Comparison of ENCODE assay signal across 8 cellular contexts in genomic region chr16:68083861-68084503, GRCh38. TPM values are rescaled to one million over a fixed set of nuclear protein-coding genes. Genes with fewer than 3 reads are reported as not detected.
DNase-seq lines count a peak whose midpoint lies in the region; ATAC-seq and TF ChIP-seq lines count a peak whose summit lies in the region.

No MANE protein-coding gene starts in this region.

- H3K27me3 Mint-ChIP-seq in CD8-positive, alpha-beta memory T cell: no peaks in the 10 kb centered on the region
- no peaks in the 10 kb centered on the region for H3K27me3 Mint-ChIP-seq in chondrocyte (ENCODE audit: low read depth)

- ATAC-seq in GM21447 (IDR thresholded peaks at IDR 0.05; ENCODE audit: unreplicated experiment) (no peak), GM18519 (IDR thresholded peaks at IDR 0.05; ENCODE audit: low FRiP score, unreplicated experiment) (no peak)

- no peaks in the 10 kb centered on the region for H3K9me3 Mint-ChIP-seq in CD8-positive, alpha-beta memory T cell
- H3K9me3 Mint-ChIP-seq in chondrocyte (ENCODE audit: low read depth): no peaks in the 10 kb centered on the region

- CTCF ChIA-PET in CD8-positive, alpha-beta memory T cell (lab: Charles Lee): interaction anchor here (1.1 to 6.3 kb wide), 14 partner anchors 10 to 269 kb away, joined by 3 to 111 read pairs (median 6); partner anchors contain the start of gene ESRP2

- POLR2A ChIA-PET in CD8-positive, alpha-beta memory T cell (lab: Charles Lee): interaction anchor here (0.7 to 2.8 kb wide), 7 partner anchors 9 to 161 kb away, joined by 3 to 31 read pairs (median 11); partner anchors contain the start of genes PLA2G15 and PSMB10

- H3K9me3 ChIP-seq in CD8-positive, alpha-beta memory T cell (ENCODE audit: low read length): no peaks in the 10 kb centered on the region
- H3K9me3 ChIP-seq in mononuclear cell (ENCODE audit: low read depth, low read length): no peaks in the 10 kb centered on the region

- peak overlapping the region; percentile 86 to 95 (median 90) for H3K27ac Mint-ChIP-seq in CD8-positive, alpha-beta memory T cell
- H3K27ac Mint-ChIP-seq in chondrocyte (ENCODE audit: unreplicated experiment): peak overlapping the region; percentile 91

- DNase-seq in CD8-positive, alpha-beta memory T cell: no peak
- DNase-seq in chondrocyte (ENCODE audit: low spot score): no peak
- no peak for DNase-seq in SHP77 treated with DMSO at 0.1 percent for 48 hours (lab: John Stamatoyannopoulos, UW)
- no peak for DNase-seq in posterior cingulate gyrus

- intact Hi-C loops in posterior cingulate gyrus (cut with DNase I): loop anchor here (10.0 kb wide), 1 partner anchor 231 kb away; the partner anchor contains the start of genes PRMT7 and SLC7A6OS

- peaks cover 74% of the 10 kb centered on the region for H3K4me1 ChIP-seq in CD8-positive, alpha-beta memory T cell (ENCODE audit: insufficient read depth, low read length)
- peaks cover 49% of the 10 kb centered on the region for H3K4me1 ChIP-seq in KMS-11 (ENCODE audit: low read depth, poor library complexity, severe bottlenecking)
- H3K4me1 ChIP-seq in mononuclear cell (ENCODE audit: insufficient read depth, low read length): peaks cover 74% of the 10 kb centered on the region

- H3K4me3 Mint-ChIP-seq in CD8-positive, alpha-beta memory T cell: peak overlapping the region; percentile 85 to 93 (median 89)
- H3K4me3 Mint-ChIP-seq in chondrocyte (ENCODE audit: unreplicated experiment): peak overlapping the region; percentile 74

- peak overlapping the region; percentile 79 for H3K27ac ChIP-seq in CD8-positive, alpha-beta memory T cell (ENCODE audit: low read depth, low read length)
- H3K27ac ChIP-seq in KMS-11: peak overlapping the region; percentile 88

- H3K9ac ChIP-seq in KMS-11: peak overlapping the region; percentile 89

- TF ChIP-seq CTCF in KMS-11 (conservative IDR thresholded peaks at IDR 0.05; ENCODE audit: low read depth, low read length): no peak
- TF ChIP-seq CTCF in chondrocyte (IDR thresholded peaks at IDR 0.05): no peak

- H3K27me3 ChIP-seq in CD8-positive, alpha-beta memory T cell (ENCODE audit: insufficient read depth, low read length, poor library complexity, severe bottlenecking): no peaks in the 10 kb centered on the region
- H3K27me3 ChIP-seq in KMS-11 (ENCODE audit: insufficient read depth, low read depth): no peaks in the 10 kb centered on the region
- H3K27me3 ChIP-seq in mononuclear cell (ENCODE audit: insufficient read depth, low read length): no peaks in the 10 kb centered on the region

- H3K4me1 Mint-ChIP-seq in CD8-positive, alpha-beta memory T cell: peaks cover 70 to 77% (median 74%) of the 10 kb centered on the region in 3 donors
- peaks cover 32% of the 10 kb centered on the region for H3K4me1 Mint-ChIP-seq in chondrocyte (ENCODE audit: low read depth)

- peaks cover 0 to 12% (median 0%) of the 10 kb centered on the region in 3 donors for H3K36me3 Mint-ChIP-seq in CD8-positive, alpha-beta memory T cell
- no peaks in the 10 kb centered on the region for H3K36me3 Mint-ChIP-seq in chondrocyte (ENCODE audit: low read depth)

- H3K79me2 ChIP-seq in KMS-11 (ENCODE audit: insufficient read depth, low read depth): peaks cover 32% of the 10 kb centered on the region

- peak overlapping the region; percentile 96 for H3K4me3 ChIP-seq in CD8-positive, alpha-beta memory T cell (ENCODE audit: low read length)
- no peak overlapping the region for H3K4me3 ChIP-seq in KMS-11 (IDR thresholded peaks at IDR 0.05; ENCODE audit: insufficient read depth, low read depth, low read length)
- peak overlapping the region; percentile 69 for H3K4me3 ChIP-seq in mononuclear cell (ENCODE audit: low read length)

- H3K4me2 ChIP-seq in KMS-11: peak overlapping the region; percentile 91; the same call in 1 of the 2 replicates

- H4K20me1 ChIP-seq in KMS-11 (ENCODE audit: insufficient read depth): peaks cover 3% of the 10 kb centered on the region; the same call in 1 of the 2 replicates

- no peaks in the 10 kb centered on the region for H3K36me3 ChIP-seq in CD8-positive, alpha-beta memory T cell (ENCODE audit: insufficient read depth, low read length)
- no peaks in the 10 kb centered on the region for H3K36me3 ChIP-seq in KMS-11 (ENCODE audit: insufficient read depth)

- peak overlapping the region; percentile 97 for H2AFZ ChIP-seq in KMS-11 (ENCODE audit: low read depth)

RNA-seq across cellular contexts. Expression of gene NFATC3, which starts 1.2 kb away (rescaled TPM):
- 10 to 100 TPM; 91.1 to 95.9 TPM for total RNA-seq in CD8-positive, alpha-beta memory T cell
- polyA plus RNA-seq in CD8-positive, alpha-beta memory T cell: 120 TPM
- 32.2 to 38.0 TPM (median 37.7 TPM) in 3 replicates for total RNA-seq in chondrocyte
- 153 TPM for total RNA-seq in mononuclear cell
